In genomic region chr10:129715805-129716785, GRCh38 we compare ENCODE assay signal across 17 cellular contexts.
"Had no signal": no experiment of that assay in that cellular context is flagged by ENCODE, and none has a peak within 500 bp of the region (broad histone marks: within the 10 kb centered on the region; RNA-seq: fewer than 3 reads in every experiment).

No MANE protein-coding gene starts in this region.

- H3K4me3 ChIP-seq: mucosa of descending colon, prostate gland had no signal

- H3K9me3 ChIP-seq: mucosa of descending colon, prostate gland had no signal

- H3K27ac ChIP-seq: prostate gland had no signal

- H3K36me3 ChIP-seq: prostate gland had no signal

- H3K4me1 ChIP-seq: prostate gland had no signal

- ATAC-seq: activated T-helper 17 cell treated with anti-CD3 and anti-CD28 coated beads, Interleukin-2, amount 50 U/mL, for 72 hours; effector memory CD8-positive, alpha-beta T cell; left cardiac atrium; mucosa of descending colon; naive thymus-derived CD8-positive, alpha-beta T cell; sciatic nerve had no signal

- DNase-seq: activated CD4-positive, alpha-beta T cell treated with anti-CD3 and anti-CD28 coated beads, Interleukin-2, amount 10 ng/mL, durations not matched to agents 7 days and 5 days; activated CD4-positive, CD25-positive, alpha-beta regulatory T cell; activated CD8-positive, alpha-beta memory T cell treated with anti-CD3 and anti-CD28 coated beads for 24 hours; activated naive CD4-positive, alpha-beta T cell treated with anti-CD3 and anti-CD28 coated beads, Interleukin-2, amount 10 ng/mL, durations not matched to agents 7 days and 5 days; caudate nucleus; effector memory CD8-positive, alpha-beta T cell; immature natural killer cell; left cardiac atrium; mammary epithelial cell; mucosa of descending colon; naive thymus-derived CD8-positive, alpha-beta T cell; stimulated activated CD4-positive, alpha-beta T cell treated with anti-CD3 and anti-CD28 coated beads, Interleukin-12 subunit alpha, Interleukin-12 subunit beta, amount 100 ng/mL, for 4 hours; stimulated activated naive CD4-positive, alpha-beta T cell; substantia nigra had no signal
